Comparison of ENCODE assay signal across 24 cellular contexts in genomic region chr12:2667716-2668440, GRCh38.
A peak's percentile ranks its signal among the peaks of the same experiment; 100 is the strongest.
DNase-seq lines count a peak whose midpoint lies in the region; ATAC-seq and TF ChIP-seq lines count a peak whose summit lies in the region.
"Had no signal": no experiment of that assay in that cellular context is flagged by ENCODE, and none has a peak within 500 bp of the region (broad histone marks: within the 10 kb centered on the region; RNA-seq: fewer than 3 reads in every experiment).

No MANE protein-coding gene starts in this region.

- no peak overlapping the region for H2AFZ ChIP-seq in neuronal stem cell (ENCODE audit: low read length)

- no peaks in the 10 kb centered on the region for H3K36me3 ChIP-seq in HEK293 (ENCODE audit: control insufficient read depth in 2 of 2, insufficient read depth in 1 of 2, low read length in 2 of 2)
- H3K36me3 ChIP-seq in neuronal stem cell (replicated peaks in 1 of 2; ENCODE audit: control insufficient read depth in 2 of 2, insufficient read depth in 2 of 2, low read length in 2 of 2) = no peaks in the 10 kb centered on the region
- peaks cover 10% of the 10 kb centered on the region for H3K36me3 ChIP-seq in upper lobe of right lung
- H3K36me3 ChIP-seq: SJCRH30 had no signal

- H3K23ac ChIP-seq in neuronal stem cell (ENCODE audit: low read depth, low read length, poor library complexity) = peak overlapping the region; percentile 2

- no peak overlapping the region for H2AK5ac ChIP-seq in neuronal stem cell (ENCODE audit: low read depth, low read length)

- WGBS in neuronal stem cell (ENCODE audit: extremely low coverage in 2 of 2, insufficient read length in 2 of 2, insufficient replicate concordance in 1 of 2), 2 donors = no CpG with 5 or more reads among the region's 17 CpGs

- H4K8ac ChIP-seq in neuronal stem cell (ENCODE audit: low read depth, low read length) = no peak overlapping the region

- POLR2A ChIA-PET in HEK293 (lab: Yijun Ruan, JAX) = no interaction called here

- H2BK120ac ChIP-seq in neuronal stem cell (ENCODE audit: low read depth, low read length) = no peak overlapping the region

- H3K9me3 ChIP-seq in HEK293 (ENCODE audit: control insufficient read depth, insufficient read depth, low read depth, low read length) (no peaks in the 10 kb centered on the region), neuronal stem cell (replicated peaks in 1 of 2; ENCODE audit: control insufficient read depth in 2 of 2, insufficient read depth in 1 of 2, low read depth in 1 of 2, low read length in 2 of 2) (no peaks in the 10 kb centered on the region), upper lobe of right lung (no peaks in the 10 kb centered on the region)
- H3K9me3 ChIP-seq: A549, SJCRH30 had no signal

- H3K18ac ChIP-seq in neuronal stem cell (ENCODE audit: low read length) = no peak overlapping the region

- no peak overlapping the region for H3K14ac ChIP-seq in neuronal stem cell (ENCODE audit: low read length)

- no peak overlapping the region for H3K4me2 ChIP-seq in neuronal stem cell (ENCODE audit: insufficient read depth, low read length, poor library complexity, severe bottlenecking)
- H3K4me2 ChIP-seq: A549 had no signal

- TF ChIP-seq CTCF in HEK293 (tag by site-specific recombination; IDR thresholded peaks at IDR 0.05) = no peak
- TF ChIP-seq CTCF in upper lobe of right lung (IDR thresholded peaks at IDR 0.05) = no peak

- no peak overlapping the region for H4K91ac ChIP-seq in neuronal stem cell (ENCODE audit: low read depth, low read length, poor library complexity)

- no peak overlapping the region for H3K9ac ChIP-seq in neuronal stem cell (ENCODE audit: low read depth, low read length, poor library complexity)

- H3K4ac ChIP-seq in neuronal stem cell (ENCODE audit: low read length) = no peak overlapping the region

- ATAC-seq in upper lobe of right lung (peak; percentile 22), HG03025 (IDR thresholded peaks at IDR 0.05; ENCODE audit: low FRiP score, unreplicated experiment) (no peak)
- ATAC-seq in stimulated activated naive CD8-positive, alpha-beta T cell treated with anti-CD3 and anti-CD28 coated beads, Interleukin-15, Interleukin-2, amounts not matched to agents 100 U/mL and 50 U/mL, for 24 hours = no peak
- ATAC-seq: A549, PC-3, SK-N-SH treated with all-trans-retinoic acid at 6 μM for 48 hours had no signal

- H3K4me1 ChIP-seq in HEK293 (ENCODE audit: control insufficient read depth, insufficient read depth, low read length) (no peaks in the 10 kb centered on the region), neuronal stem cell (ENCODE audit: control insufficient read depth in 2 of 2, insufficient read depth in 1 of 2, low read depth in 1 of 2, low read length in 2 of 2) (no peaks in the 10 kb centered on the region), upper lobe of right lung (no peaks in the 10 kb centered on the region)
- H3K4me1 ChIP-seq: A549, SJCRH30 had no signal

- no peaks in the 10 kb centered on the region for H3K79me1 ChIP-seq in neuronal stem cell (ENCODE audit: low read depth, low read length)

- no peak overlapping the region for H2BK5ac ChIP-seq in neuronal stem cell (ENCODE audit: low read length)

- H2BK12ac ChIP-seq in neuronal stem cell (ENCODE audit: low read length) = no peak overlapping the region

- intact Hi-C loops in upper lobe of right lung (cut with DNase I) = no loop called here

- H3K27me3 ChIP-seq in neuronal stem cell (ENCODE audit: control insufficient read depth in 3 of 3, insufficient read depth in 3 of 3, low read depth in 1 of 3, low read length in 3 of 3) (no peaks in the 10 kb centered on the region), upper lobe of right lung (no peaks in the 10 kb centered on the region)

- DNase-seq in ecto neural progenitor cell (ENCODE audit: low spot score) (peak; percentile 28), neuronal stem cell (ENCODE audit: low spot score) (no peak), upper lobe of right lung (peak; percentile 8), NCI-H446 treated with DMSO at 0.1 percent for 48 hours (lab: John Stamatoyannopoulos, UW) (no peak)
- no peak for DNase-seq in stimulated activated naive CD8-positive, alpha-beta T cell treated with anti-CD3 and anti-CD28 coated beads, Interleukin-15, Interleukin-2, amounts not matched to agents 100 U/mL and 50 U/mL, for 24 hours
- DNase-seq: C1 segment of cervical spinal cord; CD4-positive, alpha-beta memory T cell; COR-L47; DMS53; GOT3; HCEC 1CT; NCI-H1092 treated with DMSO at 0.1 percent for 48 hours; NCI-H1436; NCI-H187 treated with DMSO at 0.1 percent for 48 hours; NCI-H2107; NCI-H524 treated with DMSO at 0.1 percent for 48 hours; NCI-H774; PC-3; SJCRH30 had no signal

- no peak overlapping the region for H3K4me3 ChIP-seq in HEK293 (ENCODE audit: low read depth, low read length)
- no peak overlapping the region for H3K4me3 ChIP-seq in neuronal stem cell (ENCODE audit: low read length in 2 of 2)
- H3K4me3 ChIP-seq in upper lobe of right lung = no peak overlapping the region
- H3K4me3 ChIP-seq: A549, SJCRH30 had no signal

- CTCF ChIA-PET in HEK293 (lab: Yijun Ruan, JAX) = interaction anchor here (0.5 to 0.7 kb wide), 3 partner anchors 13 to 636 kb away, joined by 3 to 4 read pairs (median 3); no protein-coding TSS in a partner anchor

- H3K27ac ChIP-seq in HEK293 (ENCODE audit: extremely low read depth, low read depth, low read length) = no peak overlapping the region
- H3K27ac ChIP-seq in neuronal stem cell (replicated peaks; ENCODE audit: low read length) = no peak overlapping the region
- H3K27ac ChIP-seq in upper lobe of right lung = no peak overlapping the region
- H3K27ac ChIP-seq: A549, HL-60, SJCRH30 had no signal

- H2BK15ac ChIP-seq in neuronal stem cell (ENCODE audit: low read length) = no peak overlapping the region

TF ChIP-seq in HEK293, 187 proteins besides CTCF, POLR2A, EP300 and RAD21:
- TF ChIP-seq ZBTB11 (tag by site-specific recombination; conservative IDR thresholded peaks at IDR 0.05; ENCODE audit: low read depth) (no peak), ZFHX2 (tag by site-specific recombination; conservative IDR thresholded peaks at IDR 0.05) (peak; percentile 27; the same call in 1 of the 2 replicates), ZNF776 (tag by site-specific recombination; IDR thresholded peaks at IDR 0.05; ENCODE audit: borderline replicate concordance) (no peak)

Comparison
In these comparisons a context has a peak if more than half of its experiments do, and no peak if none do; other contexts are left out.
1. DNase-seq: peak in ecto neural progenitor cell (single experiment) and upper lobe of right lung (single experiment); none in neuronal stem cell (single experiment), NCI-H446 treated with DMSO at 0.1 percent for 48 hours (single experiment) and stimulated activated naive CD8-positive, alpha-beta T cell treated with anti-CD3 and anti-CD28 coated beads, Interleukin-15, Interleukin-2, amounts not matched to agents 100 U/mL and 50 U/mL, for 24 hours (single experiment).